Comparison of ENCODE assay signal across 28 cellular contexts in the genomic region with DNA sequence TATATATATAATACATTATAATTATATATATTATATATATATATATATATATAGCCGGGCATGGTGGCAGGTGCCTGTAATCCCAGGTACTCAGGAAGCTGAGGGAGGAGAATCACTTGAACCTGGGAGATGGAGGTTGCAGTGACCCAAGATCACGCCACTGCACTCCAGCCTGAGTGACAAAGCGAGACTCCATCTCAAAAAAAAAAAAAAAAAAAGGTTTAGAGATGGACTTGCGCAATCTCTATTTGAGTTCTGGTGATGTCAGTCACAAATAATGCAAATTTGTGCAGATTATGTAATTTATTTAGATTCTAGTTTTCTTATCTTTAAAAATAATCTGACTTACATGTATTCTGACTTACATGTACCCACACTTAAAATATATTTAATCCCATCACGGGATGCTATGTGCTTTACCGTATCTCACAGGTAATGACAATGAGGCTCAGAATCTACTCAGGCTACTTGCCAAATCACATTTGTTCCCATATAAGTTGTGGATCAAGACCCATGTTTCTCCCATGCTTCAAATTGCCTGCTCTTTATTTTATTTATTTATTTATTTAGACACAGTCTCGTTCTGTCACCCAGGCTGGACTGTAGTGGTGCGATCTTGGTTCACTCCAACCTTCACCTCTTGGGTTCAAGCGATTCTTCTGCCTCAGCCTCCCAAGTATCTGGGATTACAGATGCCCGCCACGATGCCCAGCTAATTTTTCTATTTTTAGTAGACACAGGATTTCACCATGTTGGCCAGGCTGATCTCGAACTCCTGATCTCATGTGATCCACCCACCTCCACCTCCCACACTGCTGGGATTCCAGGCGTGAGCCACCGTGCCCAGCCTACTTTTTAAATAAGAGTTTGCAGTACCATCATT. TPM values are rescaled to one million over a fixed set of nuclear protein-coding genes. Genes with fewer than 3 reads are reported as not detected.
DNase-seq lines count a peak whose midpoint lies in the region; ATAC-seq and TF ChIP-seq lines count a peak whose summit lies in the region.
"Had no signal": no experiment of that assay in that cellular context is flagged by ENCODE, and none has a peak within 500 bp of the region (broad histone marks: within the 10 kb centered on the region; RNA-seq: fewer than 3 reads in every experiment).

No MANE protein-coding gene starts in this region.

- H3K9me3 Mint-ChIP-seq in activated CD4-positive, alpha-beta T cell treated with anti-CD3 and anti-CD28 coated beads for 36 hours (ENCODE audit: low read depth), result no peaks in the 10 kb centered on the region
- H3K9me3 Mint-ChIP-seq in WTC11, result peaks cover 20% of the 10 kb centered on the region
- no peaks in the 10 kb centered on the region for H3K9me3 Mint-ChIP-seq in activated T-cell treated with anti-CD3 and anti-CD28 coated beads, Interleukin-2, amount 50 U/mL, for 4 hours
- H3K9me3 Mint-ChIP-seq: central memory CD8-positive, alpha-beta T cell; dendritic cell treated with granulocyte-macrophage colony-stimulating factor and Interleukin-4, amounts not matched to agents 40 ng/mL and 50 ng/mL, for 4 days; endodermal cell; stimulated activated naive CD8-positive, alpha-beta T cell treated with anti-CD3 and anti-CD28 coated beads, Interleukin-15, amount 100 ng/mL, for 72 hours had no signal

- intact Hi-C loops in activated CD4-positive, alpha-beta T cell treated with anti-CD3 and anti-CD28 coated beads for 36 hours (cut with DNase I, micrococcal nuclease), result no loop called here
- intact Hi-C loops in sciatic nerve (cut with DNase I), result no loop called here

- peaks cover 13% of the 10 kb centered on the region for H3K27me3 Mint-ChIP-seq in activated CD4-positive, alpha-beta T cell treated with anti-CD3 and anti-CD28 coated beads for 36 hours
- peaks cover 2% of the 10 kb centered on the region; the same call in 1 of the 2 replicates for H3K27me3 Mint-ChIP-seq in WTC11 (ENCODE audit: low read depth)
- peaks cover 9% of the 10 kb centered on the region for H3K27me3 Mint-ChIP-seq in activated T-cell treated with anti-CD3 and anti-CD28 coated beads, Interleukin-2, amount 50 U/mL, for 4 hours (ENCODE audit: low read depth)
- H3K27me3 Mint-ChIP-seq: central memory CD8-positive, alpha-beta T cell had no signal

- POLR2A ChIA-PET in activated CD4-positive, alpha-beta T cell treated with anti-CD3 and anti-CD28 coated beads for 36 hours (lab: Charles Lee), result no interaction called here
- POLR2A ChIA-PET in WTC11 (lab: Charles Lee), result no interaction called here

- CTCF ChIA-PET in activated CD4-positive, alpha-beta T cell treated with anti-CD3 and anti-CD28 coated beads for 36 hours (lab: Charles Lee), result interaction anchor here (0.6 to 0.7 kb wide), 2 partner anchors 62 to 172 kb away, joined by 3 to 4 read pairs; no protein-coding TSS in a partner anchor
- CTCF ChIA-PET in WTC11 (lab: Charles Lee), result no interaction called here

- in situ Hi-C loops in KBM-7 (cut with MboI; ENCODE audit: low pct_unique_long_range_greater_than_20kb, low sequenced_read_pairs), result no loop called here

- no peak for DNase-seq in activated CD4-positive, alpha-beta T cell treated with anti-CD3 and anti-CD28 coated beads for 36 hours
- DNase-seq in activated CD4-positive, alpha-beta T cell treated with anti-CD3 and anti-CD28 coated beads, Interleukin-2, amount 50 U/mL, for 48 hours, result no peak
- DNase-seq in KBM-7, result peak; percentile 53
- no peak for DNase-seq in WTC11 (ENCODE audit: low spot score)
- no peak for DNase-seq in sciatic nerve (ENCODE audit: low spot score)
- no peak for DNase-seq in NCI-H128 (lab: John Stamatoyannopoulos, UW; ENCODE audit: unreplicated experiment)
- DNase-seq in activated T-cell treated with anti-CD3 and anti-CD28 coated beads, Interleukin-2, amount 50 U/mL, for 4 hours, result no peak
- DNase-seq: activated CD4-positive, alpha-beta T cell treated with anti-CD3 and anti-CD28 coated beads for 48 hours; BE2C; endodermal cell; esophagus squamous epithelium; foreskin melanocyte; Kasumi-1; left colon; mammary epithelial cell; NCI-H1092; NCI-H1930; NCI-H526 treated with DMSO at 0.1 percent for 48 hours; nephron progenitor cell; ovary; stimulated activated CD4-positive, alpha-beta T cell treated with anti-CD3 and anti-CD28 coated beads, Interleukin-1b, Interleukin-23, amount 100 ng/mL, for 48 hours; stimulated activated CD8-positive, alpha-beta memory T cell treated with anti-CD3 and anti-CD28 coated beads, Interleukin-4, amount 100 ng/mL, for 48 hours; stimulated activated naive CD8-positive, alpha-beta T cell treated with anti-CD3 and anti-CD28 coated beads, Interleukin-15, amount 100 ng/mL, for 72 hours; tibial artery had no signal

- no peak overlapping the region for H3K27ac Mint-ChIP-seq in activated CD4-positive, alpha-beta T cell treated with anti-CD3 and anti-CD28 coated beads for 36 hours
- no peak overlapping the region for H3K27ac Mint-ChIP-seq in WTC11
- H3K27ac Mint-ChIP-seq: dendritic cell treated with granulocyte-macrophage colony-stimulating factor and Interleukin-4, amounts not matched to agents 40 ng/mL and 50 ng/mL, for 4 days; endodermal cell; nephron progenitor cell; stimulated activated naive CD8-positive, alpha-beta T cell treated with anti-CD3 and anti-CD28 coated beads, Interleukin-15, amount 100 ng/mL, for 72 hours had no signal

- no peak for TF ChIP-seq CTCF in WTC11 (IDR thresholded peaks at IDR 0.05)

- ATAC-seq in activated CD4-positive, alpha-beta T cell treated with anti-CD3 and anti-CD28 coated beads for 36 hours, result peak; percentile 12
- ATAC-seq in WTC11 (no peak), sciatic nerve (peak; percentile 20), GM18868 (IDR thresholded peaks at IDR 0.05; ENCODE audit: unreplicated experiment) (no peak)
- ATAC-seq in activated T-cell treated with anti-CD3 and anti-CD28 coated beads, Interleukin-2, amount 50 U/mL, for 4 hours, result no peak
- ATAC-seq: left colon; stimulated activated naive CD8-positive, alpha-beta T cell treated with anti-CD3 and anti-CD28 coated beads, Interleukin-15, amount 100 ng/mL, for 72 hours had no signal

- no peak overlapping the region for H3K4me3 Mint-ChIP-seq in activated CD4-positive, alpha-beta T cell treated with anti-CD3 and anti-CD28 coated beads for 36 hours
- no peak overlapping the region for H3K4me3 Mint-ChIP-seq in WTC11
- H3K4me3 Mint-ChIP-seq in activated T-cell treated with anti-CD3 and anti-CD28 coated beads, Interleukin-2, amount 50 U/mL, for 4 hours, result no peak overlapping the region
- H3K4me3 Mint-ChIP-seq: central memory CD8-positive, alpha-beta T cell; dendritic cell treated with granulocyte-macrophage colony-stimulating factor and Interleukin-4, amounts not matched to agents 40 ng/mL and 50 ng/mL, for 4 days; endodermal cell; nephron progenitor cell; stimulated activated naive CD8-positive, alpha-beta T cell treated with anti-CD3 and anti-CD28 coated beads, Interleukin-15, amount 100 ng/mL, for 72 hours had no signal

- peaks cover 5% of the 10 kb centered on the region for H3K4me1 Mint-ChIP-seq in activated CD4-positive, alpha-beta T cell treated with anti-CD3 and anti-CD28 coated beads for 36 hours
- H3K4me1 Mint-ChIP-seq in WTC11, result peaks cover 11% of the 10 kb centered on the region
- H3K4me1 Mint-ChIP-seq in activated T-cell treated with anti-CD3 and anti-CD28 coated beads, Interleukin-2, amount 50 U/mL, for 4 hours (ENCODE audit: low read depth), result no peaks in the 10 kb centered on the region
- H3K4me1 Mint-ChIP-seq: central memory CD8-positive, alpha-beta T cell; endodermal cell; stimulated activated naive CD8-positive, alpha-beta T cell treated with anti-CD3 and anti-CD28 coated beads, Interleukin-15, amount 100 ng/mL, for 72 hours had no signal

- H3K36me3 Mint-ChIP-seq in activated CD4-positive, alpha-beta T cell treated with anti-CD3 and anti-CD28 coated beads for 36 hours (ENCODE audit: low read depth), result no peaks in the 10 kb centered on the region
- no peaks in the 10 kb centered on the region; the same call in 1 of the 2 replicates for H3K36me3 Mint-ChIP-seq in WTC11
- no peaks in the 10 kb centered on the region for H3K36me3 Mint-ChIP-seq in activated T-cell treated with anti-CD3 and anti-CD28 coated beads, Interleukin-2, amount 50 U/mL, for 4 hours (ENCODE audit: insufficient read depth)

TF ChIP-seq in WTC11, 78 proteins besides CTCF, POLR2A, EP300 and RAD21:
- TF ChIP-seq HMGA2 (CRISPR knock-in tag; IDR thresholded peaks at IDR 0.05), result peak; percentile 29; the same call in 1 of the 2 replicates
- TF ChIP-seq, protein P1, sequence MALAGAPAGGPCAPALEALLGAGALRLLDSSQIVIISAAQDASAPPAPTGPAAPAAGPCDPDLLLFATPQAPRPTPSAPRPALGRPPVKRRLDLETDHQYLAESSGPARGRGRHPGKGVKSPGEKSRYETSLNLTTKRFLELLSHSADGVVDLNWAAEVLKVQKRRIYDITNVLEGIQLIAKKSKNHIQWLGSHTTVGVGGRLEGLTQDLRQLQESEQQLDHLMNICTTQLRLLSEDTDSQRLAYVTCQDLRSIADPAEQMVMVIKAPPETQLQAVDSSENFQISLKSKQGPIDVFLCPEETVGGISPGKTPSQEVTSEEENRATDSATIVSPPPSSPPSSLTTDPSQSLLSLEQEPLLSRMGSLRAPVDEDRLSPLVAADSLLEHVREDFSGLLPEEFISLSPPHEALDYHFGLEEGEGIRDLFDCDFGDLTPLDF (CRISPR knock-in tag; IDR thresholded peaks at IDR 0.05), result no peak

RNA-seq across cellular contexts. Expression of a gene that starts 7.7 kb away (rescaled TPM):
- 1 to 10 TPM; 2.2 to 2.8 TPM for total RNA-seq in activated CD4-positive, alpha-beta T cell treated with anti-CD3 and anti-CD28 coated beads for 36 hours
- total RNA-seq in WTC11 (2021), result 32.1 to 33.8 TPM (median 33.8 TPM) in 3 replicates
- total RNA-seq in sciatic nerve, result 33.1 TPM
- total RNA-seq in activated T-cell treated with anti-CD3 and anti-CD28 coated beads, Interleukin-2, amount 50 U/mL, for 4 hours, result 1 to 10 TPM; 1.3 to 2.2 (median 1.6) TPM
- total RNA-seq: G401 had no signal

Comparison
In these comparisons a context has a peak if more than half of its experiments do, and no peak if none do; other contexts are left out.
1. ATAC-seq: peak in activated CD4-positive, alpha-beta T cell treated with anti-CD3 and anti-CD28 coated beads for 36 hours (single experiment) and sciatic nerve (single experiment); none in WTC11 (single experiment), GM18868 (single experiment) and activated T-cell treated with anti-CD3 and anti-CD28 coated beads, Interleukin-2, amount 50 U/mL, for 4 hours (0 of 2).